12 cellular contexts compared by ENCODE assay signal in the genomic region with DNA sequence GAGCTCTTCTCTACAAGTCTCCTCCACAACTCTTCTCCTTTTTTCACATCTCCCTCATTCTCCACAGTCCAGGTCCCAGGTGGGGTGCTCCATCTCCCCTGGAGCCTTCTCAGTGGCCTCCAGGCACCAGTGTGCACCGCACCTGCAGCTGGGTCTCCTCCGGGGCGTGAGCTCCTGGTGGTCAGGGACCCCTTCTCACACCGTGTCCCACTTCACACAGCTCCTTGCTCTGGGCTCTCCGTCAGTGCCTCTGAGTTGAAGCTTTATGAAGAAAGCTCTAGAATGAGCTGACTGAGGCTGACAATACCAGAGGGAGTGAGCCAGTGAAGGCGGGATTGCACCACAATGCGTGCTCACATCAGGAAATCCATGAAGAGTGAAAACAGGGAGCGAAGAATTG.
"Had no signal": no experiment of that assay in that cellular context is flagged by ENCODE, and none has a peak within 500 bp of the region (broad histone marks: within the 10 kb centered on the region; RNA-seq: fewer than 3 reads in every experiment).

No MANE protein-coding gene starts in this region.

- DNase-seq: activated gamma-delta T cell treated with Interleukin-2 at 50 U/mL for 16 hours; activated T-cell treated with anti-CD3 and anti-CD28 coated beads, Interleukin-2, amount 50 U/mL, for 48 hours; cerebellar nuclear complex; dermis blood vessel endothelial cell; occipital lobe; psoas muscle; SHP77; stimulated activated CD4-positive, alpha-beta T cell treated with anti-CD3 and anti-CD28 coated beads, Interleukin-12 subunit alpha, Interleukin-12 subunit beta, amount 100 ng/mL, for 4 hours; stimulated activated naive CD4-positive, alpha-beta T cell treated with Interleukin-2 at 50 U/mL for 16 hours; trophoblast cell had no signal

- ATAC-seq: psoas muscle, sciatic nerve had no signal

- H3K27ac ChIP-seq: psoas muscle had no signal

- H3K4me1 ChIP-seq: psoas muscle had no signal

- H3K4me1 Mint-ChIP-seq: mesothelial cell of epicardium had no signal

- H3K4me3 ChIP-seq: psoas muscle had no signal

- H3K9me3 ChIP-seq: psoas muscle had no signal

- H3K27ac Mint-ChIP-seq: mesothelial cell of epicardium had no signal

- H3K36me3 Mint-ChIP-seq: mesothelial cell of epicardium had no signal

- H3K4me3 Mint-ChIP-seq: mesothelial cell of epicardium had no signal

- H3K9me3 Mint-ChIP-seq: mesothelial cell of epicardium had no signal
